ENCODE assay signal across 32 cellular contexts in the genomic region with DNA sequence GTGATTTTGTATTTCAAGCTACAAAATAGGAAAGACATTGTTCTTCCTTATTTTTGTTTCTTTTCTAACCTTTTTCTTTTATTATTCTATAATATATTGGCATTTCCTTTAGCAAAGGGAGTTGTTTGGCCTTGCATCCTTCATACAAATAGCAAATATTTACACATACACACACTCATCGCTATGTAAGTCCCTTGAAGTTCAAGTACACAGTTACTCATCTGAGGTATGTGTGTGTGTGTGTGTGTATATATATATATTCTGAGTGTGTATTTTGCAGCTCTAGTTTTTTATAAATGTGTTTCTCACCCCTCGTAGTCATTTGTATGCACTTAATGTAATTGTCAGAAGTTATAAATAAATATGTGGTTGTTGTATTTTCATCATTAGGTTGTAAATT.
"Had no signal": no experiment of that assay in that cellular context is flagged by ENCODE, and none has a peak within 500 bp of the region (broad histone marks: within the 10 kb centered on the region; RNA-seq: fewer than 3 reads in every experiment).

No MANE protein-coding gene starts in this region.

- H3K4me1 ChIP-seq: esophagus squamous epithelium, gastroesophageal sphincter had no signal

- H3K27me3 ChIP-seq: brain microvascular endothelial cell, cardiac muscle cell, esophagus squamous epithelium, gastroesophageal sphincter had no signal

- H3K27ac ChIP-seq: brain microvascular endothelial cell, cardiac muscle cell, epithelial cell of prostate, esophagus squamous epithelium, gastroesophageal sphincter had no signal

- FAIRE-seq: astrocyte had no signal

- H3K4me3 ChIP-seq: cardiac muscle cell, esophagus squamous epithelium, gastroesophageal sphincter had no signal

- H3K9me3 ChIP-seq: esophagus squamous epithelium, gastroesophageal sphincter had no signal

- DNase-seq: activated CD4-positive, alpha-beta memory T cell treated with anti-CD3 and anti-CD28 coated beads for 36 hours; activated CD4-positive, alpha-beta T cell treated with anti-CD3 and anti-CD28 coated beads for 36 hours; activated CD4-positive, alpha-beta T cell treated with anti-CD3 and anti-CD28 coated beads, Interleukin-2, amount 10 ng/mL, durations not matched to agents 24 days and 14 days; activated CD4-positive, CD25-positive, alpha-beta regulatory T cell; activated CD4-positive, CD25-positive, alpha-beta regulatory T cell treated with anti-CD3 and anti-CD28 coated beads, Interleukin-2, amount 50 U/mL, for 72 hours; activated CD8-positive, alpha-beta memory T cell treated with anti-CD3 and anti-CD28 coated beads, Interleukin-2, amount 50 U/mL, for 48 hours; activated gamma-delta T cell; activated naive CD4-positive, alpha-beta T cell; activated naive CD4-positive, alpha-beta T cell treated with anti-CD3 and anti-CD28 coated beads, Interleukin-2, amount 10 ng/mL, durations not matched to agents 7 days and 5 days; activated naive CD8-positive, alpha-beta T cell treated with anti-CD3 and anti-CD28 coated beads, Interleukin-2, amount 10 ng/mL, durations not matched to agents 7 days and 5 days; activated T-cell treated with anti-CD3 and anti-CD28 coated beads for 4 hours; activated T-cell treated with anti-CD3 and anti-CD28 coated beads, Interleukin-2, amount 50 U/mL, for 24 hours; activated T-cell treated with anti-CD3 and anti-CD28 coated beads, Interleukin-2, amount 50 U/mL, for 72 hours; amniotic stem cell; anterior cingulate cortex; brain microvascular endothelial cell; central memory CD4-positive, alpha-beta T cell; cerebellar nuclear complex; cortex of kidney; dermis blood vessel endothelial cell; effector CD4-positive, alpha-beta T cell; effector memory CD8-positive, alpha-beta T cell; esophagus squamous epithelium; foreskin melanocyte; head of caudate nucleus; hippocampal formation; T-helper 2 cell had no signal

- ATAC-seq: activated CD4-positive, alpha-beta T cell treated with anti-CD3 and anti-CD28 coated beads for 36 hours; activated naive CD4-positive, alpha-beta T cell treated with anti-CD3 and anti-CD28 coated beads, Interleukin-2, amount 50 U/mL, for 72 hours; activated T-cell treated with anti-CD3 and anti-CD28 coated beads, Interleukin-2, amount 50 U/mL, for 72 hours; effector memory CD8-positive, alpha-beta T cell; gastroesophageal sphincter had no signal

- H3K36me3 ChIP-seq: brain microvascular endothelial cell, cardiac muscle cell, esophagus squamous epithelium, gastroesophageal sphincter had no signal
